Comparison of ENCODE assay signal across 12 cellular contexts in genomic region chr3:110736332-110736731, GRCh38.
DNase-seq lines count a peak whose midpoint lies in the region; ATAC-seq and TF ChIP-seq lines count a peak whose summit lies in the region.
"Had no signal": no experiment of that assay in that cellular context is flagged by ENCODE, and none has a peak within 500 bp of the region (broad histone marks: within the 10 kb centered on the region; RNA-seq: fewer than 3 reads in every experiment).

No MANE protein-coding gene starts in this region.

- intact Hi-C loops in spleen (cut with DNase I; ENCODE audit: low total_unique reads): no loop called here

- no peak overlapping the region for H3K4me3 ChIP-seq in spleen
- H3K4me3 ChIP-seq: cardiac muscle cell, thyroid gland had no signal

- no peak for TF ChIP-seq CTCF in spleen (IDR thresholded peaks at IDR 0.05 in 8 of 11, conservative IDR thresholded peaks at IDR 0.05 in 3 of 11)

- no peak overlapping the region for H3K27ac Mint-ChIP-seq in stimulated activated memory B cell treated with anti-CD40 and anti-IgM and Interleukin-4, amounts not matched to agents 10 μg/mL and 1 μg/mL and 100 μg/mL, for 72 hours
- no peak overlapping the region for H3K27ac Mint-ChIP-seq in immature natural killer cell

- H3K27me3 ChIP-seq in spleen (replicated peaks in 1 of 7): peaks cover 0 to 4% (median 0%) of the 10 kb centered on the region in 7 donors
- H3K27me3 ChIP-seq: cardiac muscle cell, thyroid gland had no signal

- 13 to 43% (median 16%) methylated on average over 1 of the region's 1 CpG for WGBS in spleen, 5 donors

- no peaks in the 10 kb centered on the region for H3K36me3 ChIP-seq in spleen
- H3K36me3 ChIP-seq: cardiac muscle cell, thyroid gland had no signal

- TF ChIP-seq POLR2A in spleen (IDR thresholded peaks at IDR 0.05): no peak

- no peaks in the 10 kb centered on the region for H3K4me1 ChIP-seq in spleen
- H3K4me1 ChIP-seq: thyroid gland had no signal

- no peak overlapping the region for H3K4me3 Mint-ChIP-seq in stimulated activated memory B cell treated with anti-CD40 and anti-IgM and Interleukin-4, amounts not matched to agents 10 μg/mL and 1 μg/mL and 100 μg/mL, for 72 hours
- H3K4me3 Mint-ChIP-seq in immature natural killer cell: no peak overlapping the region

- H3K9me3 Mint-ChIP-seq in stimulated activated memory B cell treated with anti-CD40 and anti-IgM and Interleukin-4, amounts not matched to agents 10 μg/mL and 1 μg/mL and 100 μg/mL, for 72 hours: no peaks in the 10 kb centered on the region
- H3K9me3 Mint-ChIP-seq in immature natural killer cell: no peaks in the 10 kb centered on the region

- DNase-seq in Kasumi-1 (lab: John Stamatoyannopoulos, UW) (peak; percentile 21 to 32), immature natural killer cell (no peak), spleen (no peak), NCI-H187 (lab: John Stamatoyannopoulos, UW) (no peak), AG08396 (ENCODE audit: low spot score) (no peak)
- DNase-seq: left ventricle myocardium superior, NCI-H446 treated with DMSO at 0.1 percent for 48 hours, thyroid gland had no signal

- ATAC-seq in GM19397 (IDR thresholded peaks at IDR 0.05; ENCODE audit: unreplicated experiment) (peak; percentile 94), HG02943 (IDR thresholded peaks at IDR 0.05; ENCODE audit: low read depth, unreplicated experiment) (peak; percentile 76)
- ATAC-seq in stimulated activated memory B cell treated with anti-CD40 and anti-IgM and Interleukin-4, amounts not matched to agents 10 μg/mL and 1 μg/mL and 100 μg/mL, for 72 hours: peak; percentile 80
- ATAC-seq: left ventricle myocardium superior had no signal

- H3K27me3 Mint-ChIP-seq in stimulated activated memory B cell treated with anti-CD40 and anti-IgM and Interleukin-4, amounts not matched to agents 10 μg/mL and 1 μg/mL and 100 μg/mL, for 72 hours: no peaks in the 10 kb centered on the region
- no peaks in the 10 kb centered on the region for H3K27me3 Mint-ChIP-seq in immature natural killer cell (ENCODE audit: low read depth in 3 of 3)

- no peak overlapping the region for H3K27ac ChIP-seq in spleen
- H3K27ac ChIP-seq: cardiac muscle cell, thyroid gland had no signal

- H3K9me3 ChIP-seq in spleen: peaks cover 0 to 4% (median 0%) of the 10 kb centered on the region in 8 donors
- H3K9me3 ChIP-seq: thyroid gland had no signal

- H3K36me3 Mint-ChIP-seq in stimulated activated memory B cell treated with anti-CD40 and anti-IgM and Interleukin-4, amounts not matched to agents 10 μg/mL and 1 μg/mL and 100 μg/mL, for 72 hours: no peaks in the 10 kb centered on the region
- H3K36me3 Mint-ChIP-seq in immature natural killer cell: no peaks in the 10 kb centered on the region

- peaks cover 8% of the 10 kb centered on the region for H3K4me1 Mint-ChIP-seq in stimulated activated memory B cell treated with anti-CD40 and anti-IgM and Interleukin-4, amounts not matched to agents 10 μg/mL and 1 μg/mL and 100 μg/mL, for 72 hours
- no peaks in the 10 kb centered on the region for H3K4me1 Mint-ChIP-seq in immature natural killer cell

Comparison
In these comparisons a context has a peak if more than half of its experiments do, and no peak if none do; other contexts are left out.
1. DNase-seq: peak in Kasumi-1 (2 of 2); none in immature natural killer cell (0 of 3), spleen (single experiment), NCI-H187 (0 of 2) and AG08396 (single experiment).
2. Peak in every context shown above with its lines, with median percentiles within 50 percentile points of each other: ATAC-seq.